ENCODE assay signal across 10 cellular contexts in the genomic region with DNA sequence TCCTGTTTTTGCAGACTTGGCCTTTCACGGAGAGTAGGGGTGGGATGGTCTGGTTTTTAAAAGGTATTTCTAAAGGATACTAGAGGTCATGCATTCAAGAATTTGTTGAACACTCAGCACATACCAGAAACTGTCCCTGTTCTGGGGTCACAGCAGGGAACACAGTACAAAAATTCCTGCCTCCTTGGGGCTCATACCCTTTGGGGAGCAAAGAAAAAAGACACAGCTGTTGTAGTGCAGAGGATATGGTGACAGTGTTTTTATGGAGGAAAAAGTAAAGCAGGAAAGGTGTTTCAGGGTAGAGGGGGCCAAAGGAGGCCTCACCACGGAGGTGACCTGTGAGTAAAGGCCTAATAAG. TPM values are rescaled to one million over a fixed set of nuclear protein-coding genes. Genes with fewer than 3 reads are reported as not detected.
A peak's percentile ranks its signal among the peaks of the same experiment; 100 is the strongest.
DNase-seq lines count a peak whose midpoint lies in the region; ATAC-seq, FAIRE-seq and TF ChIP-seq lines count a peak whose summit lies in the region.
"Had no signal": no experiment of that assay in that cellular context is flagged by ENCODE, and none has a peak within 500 bp of the region (broad histone marks: within the 10 kb centered on the region; RNA-seq: fewer than 3 reads in every experiment).

No MANE protein-coding gene starts in this region.

- peaks cover 0 to 17% of the 10 kb centered on the region in 2 experiments; a peak in 3 of 4 replicates for H3K79me2 ChIP-seq in H1 (ENCODE audit: control insufficient read depth in 1 of 2, insufficient read depth in 2 of 2, low read length in 2 of 2)

- no peak overlapping the region for H4K5ac ChIP-seq in H1 (ENCODE audit: insufficient read length, low read depth, low read length)

- H3K4me2 ChIP-seq in H1 (ENCODE audit: insufficient read depth in 1 of 2, low read depth in 2 of 2, low read length in 2 of 2), result no peak overlapping the region

- H2AFZ ChIP-seq in H1 (ENCODE audit: low read length), result no peak overlapping the region

- H3K36me3 ChIP-seq in H1 (ENCODE audit: control insufficient read depth in 2 of 4, insufficient read depth in 4 of 4, low read length in 3 of 4), result peaks cover 42 to 60% (median 54%) of the 10 kb centered on the region in 4 experiments

- H2AK5ac ChIP-seq in H1 (ENCODE audit: low read depth, low read length), result no peak overlapping the region

- H4K8ac ChIP-seq in H1 (ENCODE audit: extremely low read depth, insufficient read depth, low read length), result no peak overlapping the region

- H3K27me3 ChIP-seq in H1 (replicated peaks in 1 of 4; ENCODE audit: control insufficient read depth in 3 of 4, extremely low read depth in 1 of 4, insufficient read depth in 3 of 4, low read length in 3 of 4), result no peaks in the 10 kb centered on the region

- no peaks in the 10 kb centered on the region for H3K9me3 ChIP-seq in H1 (ENCODE audit: insufficient read depth in 2 of 2, low read depth in 1 of 2, low read length in 1 of 2)

- peak overlapping the region; percentile 68 for H3K27ac Mint-ChIP-seq in activated naive CD8-positive, alpha-beta T cell
- no peak overlapping the region for H3K27ac Mint-ChIP-seq in activated naive CD8-positive, alpha-beta T cell treated with anti-CD3 and anti-CD28 coated beads, Interleukin-2, amount 50 U/mL, for 24 hours
- H3K27ac Mint-ChIP-seq in type B pancreatic cell, result peak overlapping the region; percentile 92
- H3K27ac Mint-ChIP-seq: T-helper 2 cell treated with Interferon-gamma antibody and Interleukin-4, amounts not matched to agents 5 μg/mL and 100 μg/mL, for 36 hours had no signal

- peak overlapping the region; percentile 17 for H3K4me3 Mint-ChIP-seq in activated naive CD8-positive, alpha-beta T cell
- H3K4me3 Mint-ChIP-seq in activated naive CD8-positive, alpha-beta T cell treated with anti-CD3 and anti-CD28 coated beads, Interleukin-2, amount 50 U/mL, for 24 hours, result no peak overlapping the region
- H3K4me3 Mint-ChIP-seq in type B pancreatic cell, result peak overlapping the region; percentile 58
- H3K4me3 Mint-ChIP-seq: T-helper 2 cell treated with Interferon-gamma antibody and Interleukin-4, amounts not matched to agents 5 μg/mL and 100 μg/mL, for 36 hours had no signal

- H3K56ac ChIP-seq in H1 (replicated peaks; ENCODE audit: insufficient read length, low read depth, low read length), result no peak overlapping the region

- TF ChIP-seq POLR2A in H1 (IDR thresholded peaks at IDR 0.05; ENCODE audit: control extremely low read depth in 1 of 2, low read depth in 2 of 2, low read length in 2 of 2) (no peak), GM12891 (IDR thresholded peaks at IDR 0.05; ENCODE audit: low read depth, low read length) (no peak)

- no peak overlapping the region for H2BK5ac ChIP-seq in H1 (ENCODE audit: low read depth, low read length)

- peaks cover 12 to 19% of the 10 kb centered on the region in 2 experiments for H4K20me1 ChIP-seq in H1 (replicated peaks in 1 of 2; ENCODE audit: control insufficient read depth in 1 of 2, insufficient read depth in 2 of 2, low read length in 2 of 2)

- H3K4me1 Mint-ChIP-seq in activated naive CD8-positive, alpha-beta T cell (ENCODE audit: low read depth), result peaks cover 26% of the 10 kb centered on the region
- peaks cover 27% of the 10 kb centered on the region for H3K4me1 Mint-ChIP-seq in activated naive CD8-positive, alpha-beta T cell treated with anti-CD3 and anti-CD28 coated beads, Interleukin-2, amount 50 U/mL, for 24 hours
- peaks cover 34% of the 10 kb centered on the region for H3K4me1 Mint-ChIP-seq in type B pancreatic cell (ENCODE audit: unreplicated experiment)

- 90% methylated on average over 2 of the region's 2 CpGs; no CpG with 5 or more reads in 1 of the 2 experiments for WGBS in H1 (ENCODE audit: extremely low coverage in 1 of 2, insufficient coverage in 1 of 2, insufficient read length in 1 of 2, insufficient replicate concordance in 2 of 2, low coverage in 1 of 2, low lambda C conversion rate in 2 of 2, missing lambda C conversion rate in 1 of 2), 2 experiments

- H4K91ac ChIP-seq in H1 (replicated peaks; ENCODE audit: insufficient read length, low read length), result no peak overlapping the region

- peaks cover 2% of the 10 kb centered on the region; the same call in 1 of the 2 replicates for H3K79me1 ChIP-seq in H1 (ENCODE audit: low read depth, low read length)

- TF ChIP-seq CTCF in H1 (IDR thresholded peaks at IDR 0.05; ENCODE audit: control extremely low read depth in 1 of 3, insufficient read depth in 1 of 3, low read depth in 1 of 3, low read length in 3 of 3) (no peak), type B pancreatic cell (conservative IDR thresholded peaks at IDR 0.05) (no peak)

- no peak overlapping the region for H2BK20ac ChIP-seq in H1 (ENCODE audit: low read length)

- H3K4ac ChIP-seq in H1 (replicated peaks; ENCODE audit: insufficient read length, low read depth, low read length), result no peak overlapping the region

- H2BK120ac ChIP-seq in H1 (replicated peaks; ENCODE audit: low read depth, low read length), result no peak overlapping the region

- TF ChIP-seq EP300 in H1 (IDR thresholded peaks at IDR 0.05; ENCODE audit: borderline replicate concordance in 1 of 2, low read depth in 2 of 2, low read length in 2 of 2), result no peak

- H3K4me3 ChIP-seq in H1 (ENCODE audit: extremely low read depth in 1 of 4, insufficient read depth in 2 of 4, low read depth in 3 of 4, low read length in 4 of 4), result no peak overlapping the region

- H3K27me3 Mint-ChIP-seq in activated naive CD8-positive, alpha-beta T cell, result no peaks in the 10 kb centered on the region
- H3K27me3 Mint-ChIP-seq in activated naive CD8-positive, alpha-beta T cell treated with anti-CD3 and anti-CD28 coated beads, Interleukin-2, amount 50 U/mL, for 24 hours, result no peaks in the 10 kb centered on the region
- no peaks in the 10 kb centered on the region for H3K27me3 Mint-ChIP-seq in type B pancreatic cell

- no peak overlapping the region for H3K18ac ChIP-seq in H1 (ENCODE audit: extremely low read depth, low read length)

- CTCF ChIA-PET in H1 (lab: Charles Lee; ENCODE audit: partially characterized antibody), result interaction anchor here (1.4 kb wide), 2 partner anchors 102 to 103 kb away, joined by 3 read pairs; partner anchors contain the start of gene TMEM179B

- FAIRE-seq in H1 (lab: Jason Lieb, UNC) (no peak), GM12891 (lab: Jason Lieb, UNC) (no peak)

- POLR2A ChIA-PET in H1 (lab: Charles Lee; ENCODE audit: partially characterized antibody), result interaction anchor here (0.8 to 57.8 kb wide), 20 partner anchors 11 to 224 kb away, joined by 3 to 2104 read pairs (median 5); partner anchors contain the start of genes C11orf98, CHRM1, CSKMT and LBHD1

- ATAC-seq in activated naive CD8-positive, alpha-beta T cell treated with anti-CD3 and anti-CD28 coated beads, Interleukin-2, amount 50 U/mL, for 24 hours, result no peak

- H3K23ac ChIP-seq in H1 (ENCODE audit: insufficient read length), result no peak overlapping the region

- H3K4me1 ChIP-seq in H1 (replicated peaks in 1 of 4; ENCODE audit: control insufficient read depth in 3 of 4, insufficient read depth in 4 of 4, low read length in 3 of 4), result peaks cover 0 to 5% (median 0%) of the 10 kb centered on the region in 4 experiments; a peak in 3 of 7 replicates

- no peak overlapping the region for H2BK15ac ChIP-seq in H1 (ENCODE audit: low read length)

- peaks cover 13% of the 10 kb centered on the region for H3K36me3 Mint-ChIP-seq in activated naive CD8-positive, alpha-beta T cell
- peaks cover 53% of the 10 kb centered on the region for H3K36me3 Mint-ChIP-seq in activated naive CD8-positive, alpha-beta T cell treated with anti-CD3 and anti-CD28 coated beads, Interleukin-2, amount 50 U/mL, for 24 hours (ENCODE audit: low read depth)
- H3K36me3 Mint-ChIP-seq in type B pancreatic cell, result peaks cover 37% of the 10 kb centered on the region

- DNase-seq in activated naive CD8-positive, alpha-beta T cell treated with anti-CD3 and anti-CD28 coated beads, Interleukin-2, amount 50 U/mL, for 24 hours, result no peak
- DNase-seq in H1 (ENCODE audit: low read depth in 1 of 2, low spot score in 2 of 2) (no peak), type B pancreatic cell (ENCODE audit: extremely low spot score, unreplicated experiment) (no peak), NAMALWA (ENCODE audit: low spot score) (no peak), GM12891 (ENCODE audit: insufficient read length, low spot score) (no peak)
- DNase-seq: dermis blood vessel endothelial cell, head of caudate nucleus, midbrain had no signal

- H3K27ac ChIP-seq in H1 (ENCODE audit: low read depth, low read length), result 0 out of 2 replicates have a peak overlapping the region, but pooled peaks have one; percentile 2

- no peaks in the 10 kb centered on the region for H3K23me2 ChIP-seq in H1 (ENCODE audit: low read depth, low read length)

- no peak overlapping the region for H3K14ac ChIP-seq in H1 (ENCODE audit: insufficient read length)

- no peak overlapping the region for H2BK12ac ChIP-seq in H1 (ENCODE audit: low read depth, low read length)

- H3K9ac ChIP-seq in H1 (replicated peaks in 1 of 4; ENCODE audit: extremely low read depth in 1 of 4, low read depth in 3 of 4, low read length in 3 of 4), result no peak overlapping the region

- no peaks in the 10 kb centered on the region for H3K9me3 Mint-ChIP-seq in activated naive CD8-positive, alpha-beta T cell (ENCODE audit: low read depth)
- H3K9me3 Mint-ChIP-seq in activated naive CD8-positive, alpha-beta T cell treated with anti-CD3 and anti-CD28 coated beads, Interleukin-2, amount 50 U/mL, for 24 hours, result no peaks in the 10 kb centered on the region
- H3K9me3 Mint-ChIP-seq in type B pancreatic cell, result no peaks in the 10 kb centered on the region
- H3K9me3 Mint-ChIP-seq: T-helper 2 cell treated with Interferon-gamma antibody and Interleukin-4, amounts not matched to agents 5 μg/mL and 100 μg/mL, for 36 hours had no signal

- no peak for TF ChIP-seq RAD21 in H1 (IDR thresholded peaks at IDR 0.05 in 1 of 2, conservative IDR thresholded peaks at IDR 0.05 in 1 of 2; ENCODE audit: low read depth in 2 of 2, low read length in 2 of 2)

RNA-seq across cellular contexts. Expression of gene SLC3A2, which starts 8.4 kb away (rescaled TPM):
- 393 and 410 TPM in 2 replicates for total RNA-seq in H1 (2021; fragmentation: NEBNext Ultra II Directional; extraction: Animal tissue kit (Norgen Biotek cat#: 25700))
- 435 and 574 TPM in 2 replicates for polyA plus RNA-seq in H1 (2011; rRNA removed)
- polyA plus RNA-seq in H1 (2011; cell fraction: cytosol; rRNA removed), result 408 TPM
- polyA plus RNA-seq in H1 (2011; cell fraction: nucleus; rRNA removed), result 721 TPM
- polyA plus RNA-seq in H1 (2012, experiment 1 of 2), result 317 to 394 TPM (median 319 TPM) in 4 replicates
- polyA plus RNA-seq in H1 (2012, experiment 2 of 2), result 437 TPM
- polyA plus RNA-seq in H1 (2013, experiment 1 of 2), result 405 TPM
- 379 TPM for polyA plus RNA-seq in H1 (2013, experiment 2 of 2)
- polyA minus RNA-seq in H1 (2011; rRNA and poly(A)+ RNA removed), result 281 and 291 TPM in 2 replicates
- polyA minus RNA-seq in H1 (2011; cell fraction: cytosol; rRNA and poly(A)+ RNA removed), result 357 TPM
- 226 TPM for polyA minus RNA-seq in H1 (2011; cell fraction: nucleus; rRNA and poly(A)+ RNA removed)
- total RNA-seq in type B pancreatic cell (ENCODE audit: low replicate concordance), result 190 and 287 TPM in 2 replicates
- polyA plus RNA-seq in GM12891 (2012; ENCODE audit: low read depth, missing spikeins), result 96.7 TPM

RNA-seq across cellular contexts. Expression of gene CHRM1, which starts 32.1 kb away (rescaled TPM):
- total RNA-seq in H1 (2021; fragmentation: NEBNext Ultra II Directional; extraction: Animal tissue kit (Norgen Biotek cat#: 25700)), result not detected in 2 replicates
- polyA plus RNA-seq in H1 (2011; rRNA removed), result 0.05 and 0.08 TPM in 2 replicates
- 0.13 TPM for polyA plus RNA-seq in H1 (2011; cell fraction: cytosol; rRNA removed)
- polyA plus RNA-seq in H1 (2011; cell fraction: nucleus; rRNA removed), result not detected
- 0.21 to 0.51 TPM (median 0.33 TPM) in 4 replicates for polyA plus RNA-seq in H1 (2012, experiment 1 of 2)
- 0.16 TPM for polyA plus RNA-seq in H1 (2012, experiment 2 of 2)
- polyA plus RNA-seq in H1 (2013, experiment 1 of 2), result 0.08 TPM
- 0.11 TPM for polyA plus RNA-seq in H1 (2013, experiment 2 of 2)
- 0.44 TPM in 1 of 2 replicates, not detected in the other for polyA minus RNA-seq in H1 (2011; rRNA and poly(A)+ RNA removed)
- not detected for polyA minus RNA-seq in H1 (2011; cell fraction: cytosol; rRNA and poly(A)+ RNA removed)
- 0.40 TPM for polyA minus RNA-seq in H1 (2011; cell fraction: nucleus; rRNA and poly(A)+ RNA removed)
- total RNA-seq in type B pancreatic cell (ENCODE audit: low replicate concordance), result 0.29 and 2.1 TPM in 2 replicates
- not detected for polyA plus RNA-seq in GM12891 (2012; ENCODE audit: low read depth, missing spikeins)
- total RNA-seq: dermis blood vessel endothelial cell had no signal

RNA-seq across cellular contexts. Expression of gene WDR74, which starts 49.7 kb away (rescaled TPM):
- total RNA-seq in H1 (2021; fragmentation: NEBNext Ultra II Directional; extraction: Animal tissue kit (Norgen Biotek cat#: 25700)), result 97.0 and 101 TPM in 2 replicates
- polyA plus RNA-seq in H1 (2011; rRNA removed), result 93.6 and 116 TPM in 2 replicates
- polyA plus RNA-seq in H1 (2011; cell fraction: cytosol; rRNA removed), result 135 TPM
- polyA plus RNA-seq in H1 (2011; cell fraction: nucleus; rRNA removed), result 190 TPM
- 95.4 to 119 TPM (median 109 TPM) in 4 replicates for polyA plus RNA-seq in H1 (2012, experiment 1 of 2)
- polyA plus RNA-seq in H1 (2012, experiment 2 of 2), result 101 TPM
- polyA plus RNA-seq in H1 (2013, experiment 1 of 2), result 67.2 TPM
- 61.7 TPM for polyA plus RNA-seq in H1 (2013, experiment 2 of 2)
- 66.3 and 69.1 TPM in 2 replicates for polyA minus RNA-seq in H1 (2011; rRNA and poly(A)+ RNA removed)
- polyA minus RNA-seq in H1 (2011; cell fraction: cytosol; rRNA and poly(A)+ RNA removed), result 45.6 TPM
- polyA minus RNA-seq in H1 (2011; cell fraction: nucleus; rRNA and poly(A)+ RNA removed), result 387 TPM
- total RNA-seq in type B pancreatic cell (ENCODE audit: low replicate concordance), result 47.6 and 58.3 TPM in 2 replicates
- 47.9 TPM for polyA plus RNA-seq in GM12891 (2012; ENCODE audit: low read depth, missing spikeins)

RNA-seq across cellular contexts. Expression of gene TEX54, which starts 56.5 kb away (rescaled TPM):
- total RNA-seq in H1 (2021; fragmentation: NEBNext Ultra II Directional; extraction: Animal tissue kit (Norgen Biotek cat#: 25700)), result 1.2 TPM in 1 of 2 replicates, not detected in the other
- not detected in 2 replicates for polyA plus RNA-seq in H1 (2011; rRNA removed)
- polyA plus RNA-seq in H1 (2011; cell fraction: cytosol; rRNA removed), result not detected
- polyA plus RNA-seq in H1 (2011; cell fraction: nucleus; rRNA removed), result not detected
- polyA plus RNA-seq in H1 (2012, experiment 1 of 2), result 0.92 to 1.3 TPM (median 1.1 TPM) in 3 of 4 replicates, not detected in the other
- polyA plus RNA-seq in H1 (2012, experiment 2 of 2), result not detected
- not detected for polyA plus RNA-seq in H1 (2013, experiment 1 of 2)
- not detected for polyA plus RNA-seq in H1 (2013, experiment 2 of 2)
- not detected in 2 replicates for polyA minus RNA-seq in H1 (2011; rRNA and poly(A)+ RNA removed)
- polyA minus RNA-seq in H1 (2011; cell fraction: cytosol; rRNA and poly(A)+ RNA removed), result not detected
- polyA minus RNA-seq in H1 (2011; cell fraction: nucleus; rRNA and poly(A)+ RNA removed), result 1.8 TPM
- not detected in 2 replicates for total RNA-seq in type B pancreatic cell (ENCODE audit: low replicate concordance)
- 0.42 TPM for polyA plus RNA-seq in GM12891 (2012; ENCODE audit: low read depth, missing spikeins)
- total RNA-seq: dermis blood vessel endothelial cell had no signal

RNA-seq across cellular contexts. Expression of gene STX5, which starts 57.3 kb away (rescaled TPM):
- 24.2 and 25.3 TPM in 2 replicates for total RNA-seq in H1 (2021; fragmentation: NEBNext Ultra II Directional; extraction: Animal tissue kit (Norgen Biotek cat#: 25700))
- 23.4 and 28.5 TPM in 2 replicates for polyA plus RNA-seq in H1 (2011; rRNA removed)
- 25.1 TPM for polyA plus RNA-seq in H1 (2011; cell fraction: cytosol; rRNA removed)
- 24.0 TPM for polyA plus RNA-seq in H1 (2011; cell fraction: nucleus; rRNA removed)
- polyA plus RNA-seq in H1 (2012, experiment 1 of 2), result 25.6 to 34.1 TPM (median 29.2 TPM) in 4 replicates
- polyA plus RNA-seq in H1 (2012, experiment 2 of 2), result 28.3 TPM
- polyA plus RNA-seq in H1 (2013, experiment 1 of 2), result 15.6 TPM
- polyA plus RNA-seq in H1 (2013, experiment 2 of 2), result 15.0 TPM
- polyA minus RNA-seq in H1 (2011; rRNA and poly(A)+ RNA removed), result 34.6 and 35.5 TPM in 2 replicates
- 13.8 TPM for polyA minus RNA-seq in H1 (2011; cell fraction: cytosol; rRNA and poly(A)+ RNA removed)
- 15.9 TPM for polyA minus RNA-seq in H1 (2011; cell fraction: nucleus; rRNA and poly(A)+ RNA removed)
- total RNA-seq in type B pancreatic cell (ENCODE audit: low replicate concordance), result 42.4 and 51.7 TPM in 2 replicates
- 30.5 TPM for polyA plus RNA-seq in GM12891 (2012; ENCODE audit: low read depth, missing spikeins)
